1 cellular context compared by ENCODE assay signal in genomic region chr4:17033256-17034245, GRCh38.
TF ChIP-seq lines count a peak whose summit lies in the region.

No MANE protein-coding gene starts in this region.

TF ChIP-seq in SK-N-SH treated with all-trans-retinoic acid at 6 μM for 48 hours, 23 proteins besides CTCF, POLR2A, EP300 and RAD21 (continued from another document):
- no peak for TF ChIP-seq ZFP30 (CRISPR knock-in tag; IDR thresholded peaks at IDR 0.05)
- TF ChIP-seq, protein P1, sequence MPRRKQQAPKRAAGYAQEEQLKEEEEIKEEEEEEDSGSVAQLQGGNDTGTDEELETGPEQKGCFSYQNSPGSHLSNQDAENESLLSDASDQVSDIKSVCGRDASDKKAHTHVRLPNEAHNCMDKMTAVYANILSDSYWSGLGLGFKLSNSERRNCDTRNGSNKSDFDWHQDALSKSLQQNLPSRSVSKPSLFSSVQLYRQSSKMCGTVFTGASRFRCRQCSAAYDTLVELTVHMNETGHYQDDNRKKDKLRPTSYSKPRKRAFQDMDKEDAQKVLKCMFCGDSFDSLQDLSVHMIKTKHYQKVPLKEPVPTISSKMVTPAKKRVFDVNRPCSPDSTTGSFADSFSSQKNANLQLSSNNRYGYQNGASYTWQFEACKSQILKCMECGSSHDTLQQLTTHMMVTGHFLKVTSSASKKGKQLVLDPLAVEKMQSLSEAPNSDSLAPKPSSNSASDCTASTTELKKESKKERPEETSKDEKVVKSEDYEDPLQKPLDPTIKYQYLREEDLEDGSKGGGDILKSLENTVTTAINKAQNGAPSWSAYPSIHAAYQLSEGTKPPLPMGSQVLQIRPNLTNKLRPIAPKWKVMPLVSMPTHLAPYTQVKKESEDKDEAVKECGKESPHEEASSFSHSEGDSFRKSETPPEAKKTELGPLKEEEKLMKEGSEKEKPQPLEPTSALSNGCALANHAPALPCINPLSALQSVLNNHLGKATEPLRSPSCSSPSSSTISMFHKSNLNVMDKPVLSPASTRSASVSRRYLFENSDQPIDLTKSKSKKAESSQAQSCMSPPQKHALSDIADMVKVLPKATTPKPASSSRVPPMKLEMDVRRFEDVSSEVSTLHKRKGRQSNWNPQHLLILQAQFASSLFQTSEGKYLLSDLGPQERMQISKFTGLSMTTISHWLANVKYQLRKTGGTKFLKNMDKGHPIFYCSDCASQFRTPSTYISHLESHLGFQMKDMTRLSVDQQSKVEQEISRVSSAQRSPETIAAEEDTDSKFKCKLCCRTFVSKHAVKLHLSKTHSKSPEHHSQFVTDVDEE (CRISPR knock-in tag; IDR thresholded peaks at IDR 0.05) = no peak
- TF ChIP-seq GLIS3 (CRISPR knock-in tag; IDR thresholded peaks at IDR 0.05) = no peak
- TF ChIP-seq ZNF70 (CRISPR knock-in tag; IDR thresholded peaks at IDR 0.05) = no peak
